ENCODE assay signal across 8 cellular contexts in genomic region chr9:2570615-2571479, GRCh38. TPM values are rescaled to one million over a fixed set of nuclear protein-coding genes. Genes with fewer than 3 reads are reported as not detected.
DNase-seq lines count a peak whose midpoint lies in the region; ATAC-seq and TF ChIP-seq lines count a peak whose summit lies in the region.

No MANE protein-coding gene starts in this region.

- peak; percentile 87 for ATAC-seq in GM18498 (IDR thresholded peaks at IDR 0.05; ENCODE audit: unreplicated experiment)
- peak; percentile 81 for ATAC-seq in HG03045 (IDR thresholded peaks at IDR 0.05; ENCODE audit: unreplicated experiment)

- H3K36me3 ChIP-seq in kidney epithelial cell (ENCODE audit: control insufficient read depth, insufficient read depth, low read length) = no peaks in the 10 kb centered on the region

- no peaks in the 10 kb centered on the region for H3K27me3 ChIP-seq in kidney epithelial cell (ENCODE audit: control insufficient read depth, insufficient read depth, low read length)

- H3K27ac Mint-ChIP-seq in activated naive CD8-positive, alpha-beta T cell treated with anti-CD3 and anti-CD28 coated beads for 36 hours = no peak overlapping the region

- H3K36me3 Mint-ChIP-seq in activated naive CD8-positive, alpha-beta T cell treated with anti-CD3 and anti-CD28 coated beads for 36 hours = no peaks in the 10 kb centered on the region

- no peak overlapping the region for H3K4me3 Mint-ChIP-seq in activated naive CD8-positive, alpha-beta T cell treated with anti-CD3 and anti-CD28 coated beads for 36 hours

- no peaks in the 10 kb centered on the region for H3K9me3 Mint-ChIP-seq in activated naive CD8-positive, alpha-beta T cell treated with anti-CD3 and anti-CD28 coated beads for 36 hours

- H3K27me3 Mint-ChIP-seq in activated naive CD8-positive, alpha-beta T cell treated with anti-CD3 and anti-CD28 coated beads for 36 hours = peaks cover 30% of the 10 kb centered on the region

- DNase-seq in A172 (ENCODE audit: low spot score) = peak; percentile 92
- peak; percentile 35 for DNase-seq in NCI-H2107 (lab: John Stamatoyannopoulos, UW)
- DNase-seq in activated naive CD8-positive, alpha-beta T cell treated with anti-CD3 and anti-CD28 coated beads for 36 hours = peak; percentile 21
- peak; percentile 38 for DNase-seq in kidney epithelial cell (ENCODE audit: low read depth)
- peak; percentile 8 to 62 for DNase-seq in stimulated activated CD8-positive, alpha-beta memory T cell treated with anti-CD3 and anti-CD28 coated beads, Interleukin-7, amount 100 ng/mL, for 48 hours (ENCODE audit: extremely low read depth in 1 of 2, low read depth in 1 of 2)
- DNase-seq in activated CD4-positive, alpha-beta T cell treated with anti-CD3 and anti-CD28 coated beads, Interleukin-2, amount 50 U/mL, for 4 hours = no peak

- TF ChIP-seq CTCF in kidney epithelial cell (IDR thresholded peaks at IDR 0.05; ENCODE audit: insufficient read depth, low read length, poor library complexity, severe bottlenecking) = no peak

- no peaks in the 10 kb centered on the region for H3K4me1 Mint-ChIP-seq in activated naive CD8-positive, alpha-beta T cell treated with anti-CD3 and anti-CD28 coated beads for 36 hours

- H3K4me3 ChIP-seq in kidney epithelial cell (ENCODE audit: low read depth, low read length) = no peak overlapping the region

RNA-seq across cellular contexts. Expression of gene VLDLR, which starts 50.7 kb away (rescaled TPM):
- total RNA-seq in A172 (2014; rRNA removed; shearing (Covaris generic)) = 1.8 and 3.8 TPM in 2 replicates
- 1 to 10 TPM; 8.7 to 9.3 TPM for total RNA-seq in activated naive CD8-positive, alpha-beta T cell treated with anti-CD3 and anti-CD28 coated beads for 36 hours
- 28.5 and 31.3 TPM in 2 replicates for total RNA-seq in kidney epithelial cell

Comparison
In these comparisons a context has a peak if more than half of its experiments do, and no peak if none do; other contexts are left out.
1. DNase-seq: peak in A172 (single experiment), NCI-H2107 (single experiment), activated naive CD8-positive, alpha-beta T cell treated with anti-CD3 and anti-CD28 coated beads for 36 hours (single experiment), kidney epithelial cell (single experiment) and stimulated activated CD8-positive, alpha-beta memory T cell treated with anti-CD3 and anti-CD28 coated beads, Interleukin-7, amount 100 ng/mL, for 48 hours (2 of 2); none in activated CD4-positive, alpha-beta T cell treated with anti-CD3 and anti-CD28 coated beads, Interleukin-2, amount 50 U/mL, for 4 hours (0 of 2).